ENCODE assay signal across 8 cellular contexts in the genomic region with DNA sequence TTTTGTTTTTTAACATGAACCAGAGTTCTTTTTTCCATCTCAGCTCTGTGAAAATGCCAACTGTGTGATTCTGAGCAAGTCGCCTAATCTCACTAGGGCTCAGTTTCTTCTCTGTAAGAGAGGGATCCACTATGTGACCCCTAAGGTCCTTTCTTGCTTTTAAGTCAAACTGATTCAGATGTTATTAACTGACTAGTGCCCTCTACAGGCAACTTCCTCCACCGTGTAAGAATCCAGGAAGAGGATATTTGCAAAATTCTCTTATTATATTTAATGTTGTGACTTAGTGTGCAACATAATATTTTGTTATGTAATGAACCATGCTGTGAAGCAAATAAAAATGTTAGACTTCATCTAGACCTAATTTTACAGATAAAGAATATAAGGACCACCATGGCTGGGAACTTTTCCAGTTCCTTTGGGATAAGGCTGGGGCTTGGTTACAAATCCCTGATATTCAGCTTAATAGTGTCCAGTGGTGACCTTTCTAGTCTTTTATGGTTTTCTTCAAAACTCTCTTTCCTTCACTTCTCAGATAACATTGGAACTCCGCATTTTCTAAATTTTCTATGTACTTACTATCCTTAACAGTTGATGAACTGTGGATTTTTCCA.
DNase-seq lines count a peak whose midpoint lies in the region; ATAC-seq lines count a peak whose summit lies in the region.

No MANE protein-coding gene starts in this region.

- H3K27me3 Mint-ChIP-seq in activated T-cell treated with anti-CD3 and anti-CD28 coated beads, Interleukin-2, amount 50 U/mL, for 72 hours (ENCODE audit: low read depth) = peaks cover 9% of the 10 kb centered on the region

- no peak overlapping the region for H3K27ac Mint-ChIP-seq in activated T-cell treated with anti-CD3 and anti-CD28 coated beads, Interleukin-2, amount 50 U/mL, for 72 hours

- no peaks in the 10 kb centered on the region for H3K36me3 Mint-ChIP-seq in activated T-cell treated with anti-CD3 and anti-CD28 coated beads, Interleukin-2, amount 50 U/mL, for 72 hours (ENCODE audit: insufficient read depth in 2 of 2)

- H3K4me1 Mint-ChIP-seq in activated T-cell treated with anti-CD3 and anti-CD28 coated beads, Interleukin-2, amount 50 U/mL, for 72 hours (ENCODE audit: low read depth) = peaks cover 14% of the 10 kb centered on the region

- ATAC-seq in GM21390 (IDR thresholded peaks at IDR 0.05; ENCODE audit: unreplicated experiment) (peak; percentile 64), Right ventricle myocardium superior (ENCODE audit: poor library complexity) (peak; percentile 67), sciatic nerve (peak; percentile 74), GM18502 (IDR thresholded peaks at IDR 0.05; ENCODE audit: poor library complexity, unreplicated experiment) (no peak)
- no peak for ATAC-seq in activated T-cell treated with anti-CD3 and anti-CD28 coated beads, Interleukin-2, amount 50 U/mL, for 72 hours (replicated peaks in 1 of 2)

- no peaks in the 10 kb centered on the region for H3K9me3 Mint-ChIP-seq in activated T-cell treated with anti-CD3 and anti-CD28 coated beads, Interleukin-2, amount 50 U/mL, for 72 hours

- H3K4me3 Mint-ChIP-seq in activated T-cell treated with anti-CD3 and anti-CD28 coated beads, Interleukin-2, amount 50 U/mL, for 72 hours = no peak overlapping the region

- DNase-seq in DMS53 (lab: John Stamatoyannopoulos, UW) (peak; percentile 80), NCI-H460 (ENCODE audit: extremely low read depth, low read depth) (peak; percentile 45), Right ventricle myocardium superior (no peak), sciatic nerve (ENCODE audit: low spot score) (no peak), DMS153 (lab: John Stamatoyannopoulos, UW) (no peak)
- peak; percentile 42 to 46 for DNase-seq in activated T-cell treated with anti-CD3 and anti-CD28 coated beads, Interleukin-2, amount 50 U/mL, for 72 hours

- intact Hi-C loops in Right ventricle myocardium superior (cut with DNase I) (loop anchor here (5.0 kb wide), 1 partner anchor 173 kb away; no protein-coding TSS in a partner anchor), sciatic nerve (cut with DNase I) (no loop called here)

Comparison
In these comparisons a context has a peak if more than half of its experiments do, and no peak if none do; other contexts are left out.
1. DNase-seq: peak in DMS53 (single experiment), NCI-H460 (single experiment) and activated T-cell treated with anti-CD3 and anti-CD28 coated beads, Interleukin-2, amount 50 U/mL, for 72 hours (2 of 2); none in Right ventricle myocardium superior (single experiment), sciatic nerve (single experiment) and DMS153 (single experiment).
2. ATAC-seq: peak in GM21390 (single experiment), Right ventricle myocardium superior (single experiment) and sciatic nerve (single experiment); none in activated T-cell treated with anti-CD3 and anti-CD28 coated beads, Interleukin-2, amount 50 U/mL, for 72 hours (0 of 2) and GM18502 (single experiment).